1 cellular context compared by ENCODE assay signal in genomic region chr9:72996684-72997314, GRCh38.
TF ChIP-seq lines count a peak whose summit lies in the region.

No MANE protein-coding gene starts in this region.

TF ChIP-seq in GM23338, 12 proteins besides CTCF, POLR2A, EP300 and RAD21:
- TF ChIP-seq, protein P1, sequence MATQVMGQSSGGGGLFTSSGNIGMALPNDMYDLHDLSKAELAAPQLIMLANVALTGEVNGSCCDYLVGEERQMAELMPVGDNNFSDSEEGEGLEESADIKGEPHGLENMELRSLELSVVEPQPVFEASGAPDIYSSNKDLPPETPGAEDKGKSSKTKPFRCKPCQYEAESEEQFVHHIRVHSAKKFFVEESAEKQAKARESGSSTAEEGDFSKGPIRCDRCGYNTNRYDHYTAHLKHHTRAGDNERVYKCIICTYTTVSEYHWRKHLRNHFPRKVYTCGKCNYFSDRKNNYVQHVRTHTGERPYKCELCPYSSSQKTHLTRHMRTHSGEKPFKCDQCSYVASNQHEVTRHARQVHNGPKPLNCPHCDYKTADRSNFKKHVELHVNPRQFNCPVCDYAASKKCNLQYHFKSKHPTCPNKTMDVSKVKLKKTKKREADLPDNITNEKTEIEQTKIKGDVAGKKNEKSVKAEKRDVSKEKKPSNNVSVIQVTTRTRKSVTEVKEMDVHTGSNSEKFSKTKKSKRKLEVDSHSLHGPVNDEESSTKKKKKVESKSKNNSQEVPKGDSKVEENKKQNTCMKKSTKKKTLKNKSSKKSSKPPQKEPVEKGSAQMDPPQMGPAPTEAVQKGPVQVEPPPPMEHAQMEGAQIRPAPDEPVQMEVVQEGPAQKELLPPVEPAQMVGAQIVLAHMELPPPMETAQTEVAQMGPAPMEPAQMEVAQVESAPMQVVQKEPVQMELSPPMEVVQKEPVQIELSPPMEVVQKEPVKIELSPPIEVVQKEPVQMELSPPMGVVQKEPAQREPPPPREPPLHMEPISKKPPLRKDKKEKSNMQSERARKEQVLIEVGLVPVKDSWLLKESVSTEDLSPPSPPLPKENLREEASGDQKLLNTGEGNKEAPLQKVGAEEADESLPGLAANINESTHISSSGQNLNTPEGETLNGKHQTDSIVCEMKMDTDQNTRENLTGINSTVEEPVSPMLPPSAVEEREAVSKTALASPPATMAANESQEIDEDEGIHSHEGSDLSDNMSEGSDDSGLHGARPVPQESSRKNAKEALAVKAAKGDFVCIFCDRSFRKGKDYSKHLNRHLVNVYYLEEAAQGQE (IDR thresholded peaks at IDR 0.05; ENCODE audit: unreplicated experiment), result no peak
- TF ChIP-seq POLR2AphosphoS5 (IDR thresholded peaks at IDR 0.05; ENCODE audit: low read depth), result no peak
- no peak for TF ChIP-seq NANOG (IDR thresholded peaks at IDR 0.05; ENCODE audit: borderline replicate concordance)
- TF ChIP-seq ZNF331 (CRISPR knock-in tag; IDR thresholded peaks at IDR 0.05; ENCODE audit: low read depth), result no peak
- TF ChIP-seq ETS1 (IDR thresholded peaks at IDR 0.05), result no peak
- TF ChIP-seq EZH2phosphoT487 (IDR thresholded peaks at IDR 0.05; ENCODE audit: unreplicated experiment), result no peak
